ENCODE assay signal across 21 cellular contexts in genomic region chr13:75329723-75330122, GRCh38.
DNase-seq lines count a peak whose midpoint lies in the region; ATAC-seq, FAIRE-seq and TF ChIP-seq lines count a peak whose summit lies in the region.
"Had no signal": no experiment of that assay in that cellular context is flagged by ENCODE, and none has a peak within 500 bp of the region (broad histone marks: within the 10 kb centered on the region; RNA-seq: fewer than 3 reads in every experiment).

No MANE protein-coding gene starts in this region.

- peak; percentile 61 for DNase-seq in bronchial epithelial cell (ENCODE audit: low read depth)
- peak in 1 of 3 donors; percentile 55 for DNase-seq in right lobe of liver
- no peak for DNase-seq in suprapubic skin (ENCODE audit: low spot score in 2 of 2)
- no peak for DNase-seq in stimulated activated CD4-positive, alpha-beta T cell treated with anti-CD3 and anti-CD28 coated beads, Interleukin-4, amount 100 ng/mL, for 1 hour
- no peak for DNase-seq in DMS53 treated with DMSO at 0.1 percent for 48 hours (lab: John Stamatoyannopoulos, UW; ENCODE audit: unreplicated experiment)
- no peak for DNase-seq in T1000 (lab: John Stamatoyannopoulos, UW)
- DNase-seq: activated T-cell treated with anti-CD3 and anti-CD28 coated beads, Interleukin-2, amount 50 U/mL, for 72 hours; body of pancreas; colonic mucosa; heart right ventricle; NCI-H1105; NCI-H524; SK-N-SH; stimulated activated CD4-positive, alpha-beta T cell treated with anti-CD3 and anti-CD28 coated beads, Interleukin-2, amount 100 ng/mL, for 48 hours; stimulated activated naive CD8-positive, alpha-beta T cell treated with anti-CD3 and anti-CD28 coated beads, Interleukin-15, Interleukin-2, amounts not matched to agents 100 U/mL and 50 U/mL, for 24 hours; transverse colon had no signal

- TF ChIP-seq CTCF in bronchial epithelial cell (IDR thresholded peaks at IDR 0.05; ENCODE audit: insufficient read depth, low read length, severe bottlenecking) (no peak), right lobe of liver (IDR thresholded peaks at IDR 0.05) (no peak), suprapubic skin (IDR thresholded peaks at IDR 0.05) (no peak)

- peaks cover 16% of the 10 kb centered on the region for H3K36me3 ChIP-seq in HUES64 (ENCODE audit: insufficient read depth, low read length)
- no peaks in the 10 kb centered on the region for H3K36me3 ChIP-seq in bronchial epithelial cell (ENCODE audit: control insufficient read depth, insufficient read depth, low read length)
- H3K36me3 ChIP-seq in right lobe of liver, result no peaks in the 10 kb centered on the region
- peaks cover 14% of the 10 kb centered on the region for H3K36me3 ChIP-seq in suprapubic skin
- H3K36me3 ChIP-seq: colonic mucosa had no signal

- no peak overlapping the region for H3K4me3 ChIP-seq in HUES64 (ENCODE audit: low read length)
- H3K4me3 ChIP-seq in bronchial epithelial cell (ENCODE audit: low read depth, low read length), result no peak overlapping the region
- no peak overlapping the region for H3K4me3 ChIP-seq in right lobe of liver
- no peak overlapping the region for H3K4me3 ChIP-seq in suprapubic skin
- H3K4me3 ChIP-seq: body of pancreas, colonic mucosa, heart right ventricle, transverse colon had no signal

- no peaks in the 10 kb centered on the region for H3K27me3 ChIP-seq in HUES64 (ENCODE audit: insufficient read depth, low read length)
- H3K27me3 ChIP-seq in bronchial epithelial cell (ENCODE audit: control insufficient read depth, insufficient read depth, low read length), result no peaks in the 10 kb centered on the region
- no peaks in the 10 kb centered on the region for H3K27me3 ChIP-seq in right lobe of liver
- no peaks in the 10 kb centered on the region for H3K27me3 ChIP-seq in suprapubic skin
- H3K27me3 ChIP-seq: body of pancreas, colonic mucosa, heart right ventricle, transverse colon had no signal

- intact Hi-C loops in right lobe of liver (cut with DNase I), result no loop called here

- no peak overlapping the region for H3K9ac ChIP-seq in HUES64 (ENCODE audit: low read depth, low read length)
- H3K9ac ChIP-seq: parathyroid adenoma, SK-N-SH had no signal

- TF ChIP-seq EP300 in suprapubic skin (IDR thresholded peaks at IDR 0.05), result no peak

- ATAC-seq in right lobe of liver, result peak; percentile 89 to 95 (median 92)
- ATAC-seq: activated CD4-positive, CD25-positive, alpha-beta regulatory T cell treated with anti-CD3 and anti-CD28 coated beads, Interleukin-2, amount 50 U/mL, for 24 hours; activated T-cell treated with anti-CD3 and anti-CD28 coated beads, Interleukin-2, amount 50 U/mL, for 72 hours; body of pancreas; HCT116; stimulated activated naive CD8-positive, alpha-beta T cell treated with anti-CD3 and anti-CD28 coated beads, Interleukin-15, Interleukin-2, amounts not matched to agents 100 U/mL and 50 U/mL, for 24 hours had no signal

- H3K9me3 ChIP-seq in HUES64 (ENCODE audit: insufficient read depth, low read depth, low read length), result no peaks in the 10 kb centered on the region
- H3K9me3 ChIP-seq in right lobe of liver, result no peaks in the 10 kb centered on the region
- no peaks in the 10 kb centered on the region for H3K9me3 ChIP-seq in suprapubic skin
- H3K9me3 ChIP-seq: body of pancreas, colonic mucosa, heart right ventricle, SK-N-SH, transverse colon had no signal

- FAIRE-seq in bronchial epithelial cell (lab: Jason Lieb, UNC), result no peak
- FAIRE-seq: HTR-8/SVneo had no signal

- peak overlapping the region; percentile 33; the same call in 1 of the 2 replicates for H3K27ac ChIP-seq in HUES64 (ENCODE audit: low read depth, low read length)
- peak overlapping the region in 1 of 3 donors; percentile 63 for H3K27ac ChIP-seq in right lobe of liver
- H3K27ac ChIP-seq in suprapubic skin, result peak overlapping the region; percentile 24
- H3K27ac ChIP-seq: body of pancreas, colonic mucosa, parathyroid adenoma, transverse colon had no signal

- H3K4me1 ChIP-seq in HUES64 (ENCODE audit: insufficient read depth, low read length) (peaks cover 22% of the 10 kb centered on the region), right lobe of liver (peaks cover 0 to 22% (median 2%) of the 10 kb centered on the region in 4 donors), suprapubic skin (no peaks in the 10 kb centered on the region)
- H3K4me1 ChIP-seq: colonic mucosa, parathyroid adenoma, transverse colon had no signal

- WGBS in HUES64, result 88% methylated on average over 5 of the region's 5 CpGs
- 28% methylated on average over 5 of the region's 5 CpGs for WGBS in right lobe of liver (ENCODE audit: insufficient coverage, low coverage, low lambda C conversion rate, missing lambda C conversion rate)
- WGBS in suprapubic skin, result 68% methylated on average over 5 of the region's 5 CpGs

- TF ChIP-seq POLR2A in right lobe of liver (IDR thresholded peaks at IDR 0.05), result no peak
- no peak for TF ChIP-seq POLR2A in suprapubic skin (IDR thresholded peaks at IDR 0.05)
